ENCODE assay signal across 15 cellular contexts in the genomic region with DNA sequence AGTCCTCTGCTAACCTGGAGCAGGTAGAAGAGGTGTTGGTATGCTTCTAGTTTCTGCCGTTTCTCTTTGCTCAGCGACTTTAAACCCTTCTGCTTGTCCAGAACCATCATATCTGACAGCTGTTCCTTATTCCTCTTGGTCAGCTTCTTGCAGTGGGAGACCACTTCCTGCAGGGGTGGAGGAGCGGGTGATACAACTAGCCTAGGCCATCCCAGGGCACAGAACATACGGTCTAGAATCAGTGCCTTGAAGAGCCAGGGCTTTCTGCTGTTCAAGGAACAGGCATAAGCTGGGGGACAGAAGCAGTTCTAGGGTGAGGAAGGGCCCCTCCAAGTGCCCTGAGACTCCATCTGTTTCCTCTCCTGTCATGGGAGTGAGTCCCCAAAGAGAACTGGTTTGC. TPM values are rescaled to one million over a fixed set of nuclear protein-coding genes. Genes with fewer than 3 reads are reported as not detected.
DNase-seq lines count a peak whose midpoint lies in the region; ATAC-seq and TF ChIP-seq lines count a peak whose summit lies in the region.
"Had no signal": no experiment of that assay in that cellular context is flagged by ENCODE, and none has a peak within 500 bp of the region (broad histone marks: within the 10 kb centered on the region; RNA-seq: fewer than 3 reads in every experiment).

No MANE protein-coding gene starts in this region.

- no peaks in the 10 kb centered on the region for H3K27me3 ChIP-seq in left lung

- no peak for TF ChIP-seq CTCF in mucosa of descending colon (IDR thresholded peaks at IDR 0.05)
- TF ChIP-seq CTCF in left lung (IDR thresholded peaks at IDR 0.05): no peak

- H3K4me3 ChIP-seq in mucosa of descending colon (no peak overlapping the region), left lung (no peak overlapping the region)
- H3K4me3 ChIP-seq: GM23248 had no signal

- no peak overlapping the region for H3K27ac ChIP-seq in left lung
- H3K27ac ChIP-seq: GM23248 had no signal

- intact Hi-C loops in Right ventricle myocardium superior (cut with DNase I): no loop called here
- intact Hi-C loops in cardiac septum (cut with DNase I): no loop called here
- intact Hi-C loops in mucosa of descending colon (cut with DNase I, micrococcal nuclease): no loop called here
- intact Hi-C loops in left lung (cut with DNase I): no loop called here

- peak; percentile 27 for ATAC-seq in Right ventricle myocardium superior (ENCODE audit: poor library complexity)
- peak; percentile 36 for ATAC-seq in mucosa of descending colon
- no peak for ATAC-seq in left lung
- no peak for ATAC-seq in HG03097 (IDR thresholded peaks at IDR 0.05; ENCODE audit: low FRiP score, unreplicated experiment)
- ATAC-seq: HCT116 had no signal

- no peaks in the 10 kb centered on the region for H3K9me3 ChIP-seq in mucosa of descending colon
- H3K9me3 ChIP-seq in left lung: no peaks in the 10 kb centered on the region

- H3K4me1 ChIP-seq in mucosa of descending colon (ENCODE audit: low read depth) (no peaks in the 10 kb centered on the region), left lung (no peaks in the 10 kb centered on the region)

- H3K36me3 ChIP-seq in mucosa of descending colon (ENCODE audit: low read depth): no peaks in the 10 kb centered on the region
- H3K36me3 ChIP-seq in left lung: peaks cover 0 to 5% of the 10 kb centered on the region in 2 donors

- DNase-seq in Right ventricle myocardium superior: no peak
- DNase-seq in cardiac septum (ENCODE audit: low spot score): no peak
- peak; percentile 17 to 37 for DNase-seq in Kasumi-1 (lab: John Stamatoyannopoulos, UW)
- DNase-seq in mucosa of descending colon: no peak
- no peak for DNase-seq in T-helper 9 cell
- no peak for DNase-seq in left lung
- DNase-seq: C1 segment of cervical spinal cord; CD4-positive, alpha-beta memory T cell; COR-L47; DMS153; DMS79 treated with DMSO at 0.1 percent for 48 hours; EL; GM23248 had no signal

RNA-seq across cellular contexts. Expression of gene IQGAP3, which starts 32.5 kb away (rescaled TPM):
- 0.56 TPM for total RNA-seq in Right ventricle myocardium superior
- total RNA-seq in cardiac septum: 0.16 TPM
- total RNA-seq in mucosa of descending colon: 10 to 100 TPM in 1 of 3 donors, 1 to 10 TPM in 2; 3.4 to 15.5 (median 5.7) TPM
- 10 to 100 TPM in 1 of 2 donors, 1 to 10 TPM in 1; 2.8 to 10.3 TPM for total RNA-seq in left lung
- total RNA-seq: CD4-positive, alpha-beta memory T cell had no signal

RNA-seq across cellular contexts. Expression of gene MEF2D, which starts 39.2 kb away (rescaled TPM):
- total RNA-seq in Right ventricle myocardium superior: 96.6 TPM
- total RNA-seq in cardiac septum: 93.1 TPM
- 100 to 1,000 TPM in 1 of 3 donors, 10 to 100 TPM in 2; 56.8 to 103 (median 61.9) TPM for total RNA-seq in mucosa of descending colon
- 10 to 100 TPM; 45.4 to 52.8 TPM for total RNA-seq in left lung

RNA-seq across cellular contexts. Expression of gene TTC24, which starts 39.7 kb away (rescaled TPM):
- total RNA-seq in Right ventricle myocardium superior (not detected), cardiac septum (not detected), mucosa of descending colon (under 1 TPM; 0.25 to 0.43 (median 0.34) TPM), left lung (not detected)
- total RNA-seq: GM23248 had no signal

RNA-seq across cellular contexts. Expression of gene NAXE, which starts 51.8 kb away (rescaled TPM):
- 115 TPM for total RNA-seq in Right ventricle myocardium superior
- total RNA-seq in cardiac septum: 91.4 TPM
- total RNA-seq in mucosa of descending colon: 10 to 100 TPM; 70.8 to 94.4 (median 86.5) TPM
- total RNA-seq in left lung: 10 to 100 TPM; 77.6 to 81.6 TPM

Comparison
In these comparisons a context has a peak if more than half of its experiments do, and no peak if none do; other contexts are left out.
1. ATAC-seq: peak in Right ventricle myocardium superior (single experiment) and mucosa of descending colon (single experiment); none in left lung (single experiment) and HG03097 (single experiment).
2. DNase-seq: peak in Kasumi-1 (2 of 2); none in Right ventricle myocardium superior (single experiment), cardiac septum (single experiment), mucosa of descending colon (0 of 3), T-helper 9 cell (single experiment) and left lung (0 of 2).